ENCODE assay signal across 11 cellular contexts in the genomic region with DNA sequence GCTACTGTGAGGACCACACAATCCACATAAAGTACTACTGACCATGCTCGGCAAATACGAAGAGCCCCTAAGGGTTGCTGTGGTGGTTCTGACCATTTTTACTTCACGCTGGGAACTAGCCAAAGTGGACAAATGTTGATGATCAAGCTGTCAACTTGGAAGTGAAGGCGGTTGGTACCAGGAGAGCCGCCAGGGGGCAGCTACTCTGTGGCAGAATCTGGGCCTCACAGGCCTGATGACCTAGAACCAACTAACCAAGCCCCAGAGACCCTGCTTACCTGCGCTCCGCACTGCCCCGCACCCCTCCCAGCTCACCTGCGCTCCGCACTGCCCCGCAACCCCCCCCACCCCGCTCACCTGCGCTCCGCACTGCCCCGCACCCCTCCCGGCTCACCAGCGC. TPM values are rescaled to one million over a fixed set of nuclear protein-coding genes. Genes with fewer than 3 reads are reported as not detected.
DNase-seq lines count a peak whose midpoint lies in the region; ATAC-seq lines count a peak whose summit lies in the region.
"Had no signal": no experiment of that assay in that cellular context is flagged by ENCODE, and none has a peak within 500 bp of the region (broad histone marks: within the 10 kb centered on the region; RNA-seq: fewer than 3 reads in every experiment).

No MANE protein-coding gene starts in this region.

- no peak overlapping the region for H2BK120ac ChIP-seq in neuronal stem cell (ENCODE audit: low read depth, low read length)

- no peak overlapping the region for H2AFZ ChIP-seq in neuronal stem cell (ENCODE audit: low read length)

- H2BK15ac ChIP-seq in neuronal stem cell (ENCODE audit: low read length) = no peak overlapping the region

- no CpG with 5 or more reads among the region's 17 CpGs for WGBS in neuronal stem cell (ENCODE audit: extremely low coverage in 2 of 2, insufficient read length in 2 of 2, insufficient replicate concordance in 1 of 2), 2 donors

- no peak overlapping the region for H2BK12ac ChIP-seq in neuronal stem cell (ENCODE audit: low read length)

- H3K9ac ChIP-seq in neuronal stem cell (ENCODE audit: low read depth, low read length, poor library complexity) = no peak overlapping the region

- peaks cover 23% of the 10 kb centered on the region for H3K79me1 ChIP-seq in neuronal stem cell (ENCODE audit: low read depth, low read length)

- no peak overlapping the region for H2AK5ac ChIP-seq in neuronal stem cell (ENCODE audit: low read depth, low read length)

- no peak overlapping the region for H3K27ac ChIP-seq in neuronal stem cell (replicated peaks; ENCODE audit: low read length)
- H3K27ac ChIP-seq: adrenal gland had no signal

- H3K9me3 ChIP-seq in neuronal stem cell (replicated peaks in 1 of 2; ENCODE audit: control insufficient read depth in 2 of 2, insufficient read depth in 1 of 2, low read depth in 1 of 2, low read length in 2 of 2) = peaks cover 0 to 2% of the 10 kb centered on the region in 2 donors
- H3K9me3 ChIP-seq: adrenal gland had no signal

- H4K91ac ChIP-seq in neuronal stem cell (ENCODE audit: low read depth, low read length, poor library complexity) = no peak overlapping the region

- H4K8ac ChIP-seq in neuronal stem cell (ENCODE audit: low read depth, low read length) = no peak overlapping the region

- no peak overlapping the region for H3K14ac ChIP-seq in neuronal stem cell (ENCODE audit: low read length)

- no peaks in the 10 kb centered on the region for H3K27me3 ChIP-seq in neuronal stem cell (ENCODE audit: control insufficient read depth in 3 of 3, insufficient read depth in 3 of 3, low read depth in 1 of 3, low read length in 3 of 3)
- H3K27me3 ChIP-seq: adrenal gland had no signal

- no peak overlapping the region for H3K4me3 ChIP-seq in neuronal stem cell (ENCODE audit: low read length in 2 of 2)
- H3K4me3 ChIP-seq: adrenal gland had no signal

- no peak overlapping the region for H3K4me2 ChIP-seq in neuronal stem cell (ENCODE audit: insufficient read depth, low read length, poor library complexity, severe bottlenecking)

- no peak overlapping the region for H3K18ac ChIP-seq in neuronal stem cell (ENCODE audit: low read length)

- no peak overlapping the region for H2BK5ac ChIP-seq in neuronal stem cell (ENCODE audit: low read length)

- H3K4ac ChIP-seq in neuronal stem cell (ENCODE audit: low read length) = no peak overlapping the region

- peaks cover 8% of the 10 kb centered on the region in 2 donors for H3K4me1 ChIP-seq in neuronal stem cell (ENCODE audit: control insufficient read depth in 2 of 2, insufficient read depth in 1 of 2, low read depth in 1 of 2, low read length in 2 of 2)

- H3K23ac ChIP-seq in neuronal stem cell (ENCODE audit: low read depth, low read length, poor library complexity) = no peak overlapping the region

- ATAC-seq in HG03139 (IDR thresholded peaks at IDR 0.05; ENCODE audit: unreplicated experiment) = no peak

- DNase-seq in ELF-1 (ENCODE audit: low read depth, low spot score) (peak; percentile 65), NAMALWA (ENCODE audit: low spot score) (peak; percentile 64), dermis blood vessel endothelial cell (peak; percentile 38), neuronal stem cell (ENCODE audit: low spot score) (peak; percentile 30), NCI-H1436 treated with DMSO at 0.1 percent for 48 hours (lab: John Stamatoyannopoulos, UW) (no peak), cortex of kidney (lab: John Stamatoyannopoulos, UW) (no peak), GDM1 (lab: John Stamatoyannopoulos, UW) (no peak)
- DNase-seq: activated CD4-positive, CD25-positive, alpha-beta regulatory T cell; adrenal gland; occipital lobe had no signal

- H3K36me3 ChIP-seq in neuronal stem cell (replicated peaks in 1 of 2; ENCODE audit: control insufficient read depth in 2 of 2, insufficient read depth in 2 of 2, low read length in 2 of 2) = peaks cover 0 to 9% of the 10 kb centered on the region in 2 donors
- H3K36me3 ChIP-seq: adrenal gland had no signal

RNA-seq across cellular contexts. Expression of a gene that starts 5.6 kb away (rescaled TPM):
- 76.1 and 93.5 TPM in 2 replicates for total RNA-seq in dermis blood vessel endothelial cell
- 35.3 TPM for polyA plus RNA-seq in neuronal stem cell (2013, experiment 1 of 2)
- polyA plus RNA-seq in neuronal stem cell (2013, experiment 2 of 2) = 34.3 TPM

RNA-seq across cellular contexts. Expression of a gene that starts 5.7 kb away (rescaled TPM):
- 12.6 and 13.5 TPM in 2 replicates for total RNA-seq in dermis blood vessel endothelial cell
- polyA plus RNA-seq in neuronal stem cell (2013, experiment 1 of 2) = 8.0 TPM
- 7.7 TPM for polyA plus RNA-seq in neuronal stem cell (2013, experiment 2 of 2)

RNA-seq across cellular contexts. Expression of a gene that starts 46.8 kb away (rescaled TPM):
- 28.2 and 28.9 TPM in 2 replicates for total RNA-seq in dermis blood vessel endothelial cell
- polyA plus RNA-seq in neuronal stem cell (2013, experiment 1 of 2) = 5.4 TPM
- polyA plus RNA-seq in neuronal stem cell (2013, experiment 2 of 2) = 5.2 TPM

Comparison
In these comparisons a context has a peak if more than half of its experiments do, and no peak if none do; other contexts are left out.
1. DNase-seq: peak in ELF-1 (single experiment), NAMALWA (single experiment), dermis blood vessel endothelial cell (single experiment) and neuronal stem cell (single experiment); none in NCI-H1436 treated with DMSO at 0.1 percent for 48 hours (single experiment), cortex of kidney (single experiment) and GDM1 (single experiment).